ENCODE assay signal across 8 cellular contexts in the genomic region with DNA sequence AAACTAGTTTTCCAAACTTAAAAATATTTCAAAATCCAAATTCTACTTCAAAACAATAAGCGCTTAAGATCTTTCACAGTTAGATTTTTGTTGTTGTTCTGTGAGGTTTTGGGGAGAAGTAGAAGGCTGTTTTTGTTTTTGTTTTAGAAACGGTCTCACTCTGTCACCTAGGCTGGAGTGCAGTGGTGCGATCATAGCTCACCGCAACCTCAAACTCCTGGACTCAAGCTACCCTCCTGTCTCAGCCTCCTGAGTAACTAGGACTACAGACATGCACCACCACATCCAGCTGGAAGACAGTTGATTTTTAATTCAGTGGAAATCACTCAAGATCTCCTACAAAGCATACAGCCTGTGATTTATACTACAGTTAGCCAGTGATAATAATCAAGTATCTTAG.
"Had no signal": no experiment of that assay in that cellular context is flagged by ENCODE, and none has a peak within 500 bp of the region (broad histone marks: within the 10 kb centered on the region; RNA-seq: fewer than 3 reads in every experiment).

No MANE protein-coding gene starts in this region.

- H3K27ac ChIP-seq: ascending aorta, dorsolateral prefrontal cortex had no signal

- H3K27me3 ChIP-seq: ascending aorta had no signal

- H3K4me3 ChIP-seq: ascending aorta, dorsolateral prefrontal cortex had no signal

- DNase-seq: activated naive CD4-positive, alpha-beta T cell treated with Interleukin-2 at 50 U/mL for 16 hours; activated naive CD8-positive, alpha-beta T cell treated with anti-CD3 and anti-CD28 coated beads, Interleukin-2, amount 50 U/mL, for 24 hours; dorsolateral prefrontal cortex; naive B cell; retina; stimulated activated CD4-positive, alpha-beta T cell treated with anti-CD3 and anti-CD28 coated beads, Interleukin-15, amount 100 ng/mL, for 24 hours; stimulated activated CD4-positive, alpha-beta T cell treated with anti-CD3 and anti-CD28 coated beads, Interleukin-4, amount 100 ng/mL, for 24 hours had no signal

- H3K9me3 ChIP-seq: ascending aorta had no signal

- ATAC-seq: activated naive CD8-positive, alpha-beta T cell treated with anti-CD3 and anti-CD28 coated beads, Interleukin-2, amount 50 U/mL, for 24 hours had no signal

- H3K36me3 ChIP-seq: ascending aorta had no signal
